ENCODE assay signal across 8 cellular contexts in the genomic region with DNA sequence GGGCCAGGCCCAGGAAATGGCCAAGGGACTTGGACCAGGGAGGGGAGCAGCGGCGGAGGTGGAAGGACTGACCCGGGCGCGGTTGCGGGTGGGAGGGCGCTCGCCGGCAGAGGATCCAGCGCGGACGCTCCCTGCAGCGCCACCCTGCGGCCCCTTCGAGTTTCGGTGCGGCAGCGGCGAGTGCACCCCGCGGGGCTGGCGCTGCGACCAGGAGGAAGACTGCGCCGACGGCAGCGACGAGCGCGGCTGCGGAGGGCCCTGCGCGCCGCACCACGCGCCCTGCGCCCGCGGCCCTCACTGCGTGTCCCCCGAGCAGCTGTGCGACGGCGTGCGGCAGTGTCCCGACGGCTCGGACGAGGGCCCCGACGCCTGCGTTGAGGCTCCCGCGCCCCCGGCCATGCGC. TPM values are rescaled to one million over a fixed set of nuclear protein-coding genes. Genes with fewer than 3 reads are reported as not detected.
A peak's percentile ranks its signal among the peaks of the same experiment; 100 is the strongest.
DNase-seq lines count a peak whose midpoint lies in the region; ATAC-seq and TF ChIP-seq lines count a peak whose summit lies in the region.

No MANE protein-coding gene starts in this region.

- DNase-seq in Right ventricle myocardium inferior (ENCODE audit: missing footprints) (peak; percentile 83), right atrium auricular region (ENCODE audit: low spot score) (no peak), UCSD-AML1 (lab: John Stamatoyannopoulos, UW; ENCODE audit: unreplicated experiment) (no peak), KG1 (lab: John Stamatoyannopoulos, UW) (no peak)
- peak; percentile 70 for DNase-seq in activated naive CD8-positive, alpha-beta T cell treated with anti-CD3 and anti-CD28 coated beads, Interleukin-2, amount 50 U/mL, for 24 hours
- DNase-seq in stimulated activated naive CD8-positive, alpha-beta T cell treated with anti-CD3 and anti-CD28 coated beads, Interleukin-15, amount 100 ng/mL, for 72 hours = peak; percentile 55 to 59

- no peaks in the 10 kb centered on the region for H3K36me3 Mint-ChIP-seq in activated naive CD8-positive, alpha-beta T cell treated with anti-CD3 and anti-CD28 coated beads, Interleukin-2, amount 50 U/mL, for 24 hours (ENCODE audit: low read depth)

- H3K27me3 Mint-ChIP-seq in activated naive CD8-positive, alpha-beta T cell treated with anti-CD3 and anti-CD28 coated beads, Interleukin-2, amount 50 U/mL, for 24 hours = peaks cover 13% of the 10 kb centered on the region
- H3K27me3 Mint-ChIP-seq in stimulated activated naive CD8-positive, alpha-beta T cell treated with anti-CD3 and anti-CD28 coated beads, Interleukin-15, amount 100 ng/mL, for 72 hours = peaks cover 58% of the 10 kb centered on the region

- no peaks in the 10 kb centered on the region for H3K4me1 Mint-ChIP-seq in activated naive CD8-positive, alpha-beta T cell treated with anti-CD3 and anti-CD28 coated beads, Interleukin-2, amount 50 U/mL, for 24 hours
- H3K4me1 Mint-ChIP-seq in stimulated activated naive CD8-positive, alpha-beta T cell treated with anti-CD3 and anti-CD28 coated beads, Interleukin-15, amount 100 ng/mL, for 72 hours = peaks cover 7% of the 10 kb centered on the region

- ATAC-seq in Right ventricle myocardium inferior (no peak), GM18519 (IDR thresholded peaks at IDR 0.05; ENCODE audit: low FRiP score, unreplicated experiment) (no peak)
- peak; percentile 19 for ATAC-seq in activated naive CD8-positive, alpha-beta T cell treated with anti-CD3 and anti-CD28 coated beads, Interleukin-2, amount 50 U/mL, for 24 hours
- ATAC-seq in stimulated activated naive CD8-positive, alpha-beta T cell treated with anti-CD3 and anti-CD28 coated beads, Interleukin-15, amount 100 ng/mL, for 72 hours = peak; percentile 34

- H3K9me3 ChIP-seq in right atrium auricular region = no peaks in the 10 kb centered on the region
- no peaks in the 10 kb centered on the region for H3K9me3 ChIP-seq in iPS-20b (ENCODE audit: insufficient read depth, low read depth, low read length)

- no peaks in the 10 kb centered on the region for H3K9me3 Mint-ChIP-seq in activated naive CD8-positive, alpha-beta T cell treated with anti-CD3 and anti-CD28 coated beads, Interleukin-2, amount 50 U/mL, for 24 hours
- no peaks in the 10 kb centered on the region for H3K9me3 Mint-ChIP-seq in stimulated activated naive CD8-positive, alpha-beta T cell treated with anti-CD3 and anti-CD28 coated beads, Interleukin-15, amount 100 ng/mL, for 72 hours

- H3K36me3 ChIP-seq in right atrium auricular region (no peaks in the 10 kb centered on the region), iPS-20b (ENCODE audit: insufficient read depth, low read depth, low read length) (no peaks in the 10 kb centered on the region)

- TF ChIP-seq CTCF in right atrium auricular region (IDR thresholded peaks at IDR 0.05) = peak in 1 of 2 donors; percentile 68

- H3K4me3 Mint-ChIP-seq in activated naive CD8-positive, alpha-beta T cell treated with anti-CD3 and anti-CD28 coated beads, Interleukin-2, amount 50 U/mL, for 24 hours = no peak overlapping the region
- peak overlapping the region; percentile 38 to 65 for H3K4me3 Mint-ChIP-seq in stimulated activated naive CD8-positive, alpha-beta T cell treated with anti-CD3 and anti-CD28 coated beads, Interleukin-15, amount 100 ng/mL, for 72 hours

- no peak overlapping the region for H3K27ac ChIP-seq in right atrium auricular region
- H3K27ac ChIP-seq in iPS-20b (ENCODE audit: low read length) = no peak overlapping the region

- peaks cover 0 to 12% of the 10 kb centered on the region in 2 donors for H3K27me3 ChIP-seq in right atrium auricular region
- peaks cover 76% of the 10 kb centered on the region for H3K27me3 ChIP-seq in iPS-20b (ENCODE audit: insufficient read depth, low read length)

- H3K27ac Mint-ChIP-seq in activated naive CD8-positive, alpha-beta T cell treated with anti-CD3 and anti-CD28 coated beads, Interleukin-2, amount 50 U/mL, for 24 hours = no peak overlapping the region
- no peak overlapping the region for H3K27ac Mint-ChIP-seq in stimulated activated naive CD8-positive, alpha-beta T cell treated with anti-CD3 and anti-CD28 coated beads, Interleukin-15, amount 100 ng/mL, for 72 hours

- H3K4me3 ChIP-seq in right atrium auricular region (no peak overlapping the region), iPS-20b (ENCODE audit: low read length) (peak overlapping the region; percentile 52)

- intact Hi-C loops in Right ventricle myocardium inferior (cut with DNase I) = no loop called here

- peaks cover 0 to 17% of the 10 kb centered on the region in 2 donors for H3K4me1 ChIP-seq in right atrium auricular region
- no peaks in the 10 kb centered on the region; the same call in 1 of the 2 replicates for H3K4me1 ChIP-seq in iPS-20b (ENCODE audit: insufficient read depth, low read length)

- no peak overlapping the region; the same call in 1 of the 2 replicates for H3K9ac ChIP-seq in iPS-20b (ENCODE audit: low read depth, low read length)

RNA-seq across cellular contexts. Expression of a gene that starts 16.8 kb away (rescaled TPM):
- total RNA-seq in Right ventricle myocardium inferior (7.0 TPM), right atrium auricular region (10 to 100 TPM in 1 of 2 donors, 1 to 10 TPM in 1; 3.2 to 11.0 TPM)

RNA-seq across cellular contexts. Expression of a gene that starts 48.0 kb away (rescaled TPM):
- 10.1 TPM for total RNA-seq in Right ventricle myocardium inferior
- 10 to 100 TPM in 1 of 2 donors, 1 to 10 TPM in 1; 7.0 to 11.0 TPM for total RNA-seq in right atrium auricular region

Comparison
In these comparisons a context has a peak if more than half of its experiments do, and no peak if none do; other contexts are left out.
1. DNase-seq: peak in Right ventricle myocardium inferior (single experiment), activated naive CD8-positive, alpha-beta T cell treated with anti-CD3 and anti-CD28 coated beads, Interleukin-2, amount 50 U/mL, for 24 hours (single experiment) and stimulated activated naive CD8-positive, alpha-beta T cell treated with anti-CD3 and anti-CD28 coated beads, Interleukin-15, amount 100 ng/mL, for 72 hours (2 of 2); none in right atrium auricular region (single experiment), UCSD-AML1 (single experiment) and KG1 (single experiment).
2. ATAC-seq: peak in activated naive CD8-positive, alpha-beta T cell treated with anti-CD3 and anti-CD28 coated beads, Interleukin-2, amount 50 U/mL, for 24 hours (single experiment) and stimulated activated naive CD8-positive, alpha-beta T cell treated with anti-CD3 and anti-CD28 coated beads, Interleukin-15, amount 100 ng/mL, for 72 hours (single experiment); none in Right ventricle myocardium inferior (single experiment) and GM18519 (single experiment).